ENCODE assay signal across 21 cellular contexts in genomic region chrX:29947225-29947624, GRCh38.
"Had no signal": no experiment of that assay in that cellular context is flagged by ENCODE, and none has a peak within 500 bp of the region (broad histone marks: within the 10 kb centered on the region; RNA-seq: fewer than 3 reads in every experiment).

No MANE protein-coding gene starts in this region.

- H3K27ac ChIP-seq: coronary artery, dorsolateral prefrontal cortex, foreskin keratinocyte, hepatocyte, neutrophil, right atrium auricular region, sigmoid colon, stomach, thoracic aorta, transverse colon had no signal

- H3K9me3 ChIP-seq: neutrophil, right atrium auricular region, sigmoid colon, stomach, thoracic aorta, transverse colon had no signal

- H3K27me3 ChIP-seq: foreskin keratinocyte, hepatocyte, neutrophil, right atrium auricular region, sigmoid colon, stomach, transverse colon had no signal

- H3K36me3 ChIP-seq: neutrophil, right atrium auricular region, sigmoid colon, stomach, thoracic aorta, transverse colon had no signal

- H3K4me1 ChIP-seq: foreskin keratinocyte, right atrium auricular region, sigmoid colon, stomach, transverse colon had no signal

- H3K79me2 ChIP-seq: hepatocyte had no signal

- ATAC-seq: foreskin keratinocyte; naive thymus-derived CD4-positive, alpha-beta T cell had no signal

- DNase-seq: dorsolateral prefrontal cortex; effector CD8-positive, alpha-beta T cell; foreskin keratinocyte; head of caudate nucleus; kidney glomerular epithelial cell; mesendoderm; naive thymus-derived CD4-positive, alpha-beta T cell; nephron progenitor cell; posterior cingulate gyrus; sigmoid colon; small intestine; stimulated activated CD4-positive, alpha-beta T cell treated with anti-CD3 and anti-CD28 coated beads, Interleukin-12 subunit alpha, Interleukin-12 subunit beta, amount 100 ng/mL, for 4 hours; stimulated activated naive CD4-positive, alpha-beta T cell; stomach; substantia nigra; transverse colon had no signal

- H2AFZ ChIP-seq: hepatocyte had no signal

- H3K4me3 ChIP-seq: coronary artery, dorsolateral prefrontal cortex, hepatocyte, right atrium auricular region, sigmoid colon, stomach, thoracic aorta, transverse colon had no signal

- H3K4me2 ChIP-seq: hepatocyte had no signal
